In the genomic region with DNA sequence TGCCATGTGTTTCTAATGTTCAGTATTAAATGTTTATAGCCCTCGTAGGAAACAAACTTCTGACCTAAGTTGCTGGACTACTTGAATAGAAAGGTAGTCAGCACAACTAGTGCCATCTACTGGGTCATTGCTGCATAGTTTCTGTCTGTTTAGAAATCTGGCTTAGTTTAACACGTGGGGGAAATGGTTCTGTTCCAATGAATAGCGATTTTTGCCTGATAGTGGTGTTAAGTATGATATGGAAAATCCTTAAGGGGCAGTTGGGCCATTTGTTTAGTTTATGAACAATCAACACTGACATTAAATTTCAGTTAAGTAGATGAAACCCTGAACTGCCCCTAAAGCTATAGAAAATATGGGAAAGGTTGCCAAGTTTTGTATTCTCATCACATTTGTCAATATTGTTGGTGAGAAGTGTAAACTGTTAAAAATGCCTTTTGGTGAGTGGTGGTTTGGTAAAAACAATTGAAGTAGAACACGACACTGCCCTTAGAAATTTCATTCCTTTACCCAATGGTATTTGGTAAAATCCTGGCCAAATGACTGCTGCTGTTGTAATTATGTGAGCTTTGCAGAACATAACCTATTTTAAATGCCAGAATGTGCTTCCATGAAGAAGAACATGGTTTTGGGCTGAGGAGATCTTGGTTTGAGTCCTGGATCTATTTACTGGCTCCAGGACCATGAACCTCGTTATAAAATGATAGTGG, we compare ENCODE assay signal across 8 cellular contexts. TPM values are rescaled to one million over a fixed set of nuclear protein-coding genes. Genes with fewer than 3 reads are reported as not detected.
DNase-seq lines count a peak whose midpoint lies in the region; ATAC-seq and FAIRE-seq lines count a peak whose summit lies in the region.

No MANE protein-coding gene starts in this region.

- no peak overlapping the region for H3K27ac ChIP-seq in small intestine (ENCODE audit: low read depth in 1 of 2, low read length in 1 of 2)

- peak; percentile 64 for FAIRE-seq in small intestine (lab: Jason Lieb, UNC)

- H3K27me3 ChIP-seq in small intestine (ENCODE audit: control insufficient read depth in 2 of 2, insufficient read depth in 2 of 2, low read length in 2 of 2): no peaks in the 10 kb centered on the region

- intact Hi-C loops in left ventricle myocardium superior (cut with micrococcal nuclease): loop anchor here (5.0 kb wide), 1 partner anchor 124 kb away; no protein-coding TSS in a partner anchor

- H3K4me3 ChIP-seq in small intestine (ENCODE audit: low read depth in 1 of 2, low read length in 2 of 2): no peak overlapping the region

- no peaks in the 10 kb centered on the region for H3K9me3 ChIP-seq in small intestine (ENCODE audit: control insufficient read depth, low read depth)

- peaks cover 0 to 2% of the 10 kb centered on the region in 2 donors for H3K36me3 ChIP-seq in small intestine (ENCODE audit: control insufficient read depth in 2 of 2, insufficient read depth in 2 of 2, low read length in 2 of 2)

- 9 to 14% (median 14%) methylated on average over 5 of the region's 5 CpGs for WGBS in small intestine, 3 donors

- no peaks in the 10 kb centered on the region for H3K4me1 ChIP-seq in small intestine (ENCODE audit: control insufficient read depth in 2 of 2, insufficient read depth in 1 of 2, low read depth in 1 of 2, low read length in 1 of 2)

- DNase-seq in NCI-H2171 treated with DMSO at 0.1 percent for 48 hours (lab: John Stamatoyannopoulos, UW): peak; percentile 48
- no peak for DNase-seq in NCI-H2171 (lab: John Stamatoyannopoulos, UW)
- DNase-seq in OCI-M2 (lab: John Stamatoyannopoulos, UW; ENCODE audit: unreplicated experiment): peak; percentile 63
- peak; percentile 86 for DNase-seq in amniotic epithelial cell (ENCODE audit: low read depth)
- DNase-seq in left ventricle myocardium superior: no peak
- DNase-seq in small intestine: peak; percentile 77

- peak; percentile 77 for ATAC-seq in GM21360 (IDR thresholded peaks at IDR 0.05; ENCODE audit: unreplicated experiment)
- peak; percentile 65 for ATAC-seq in HG03521 (IDR thresholded peaks at IDR 0.05; ENCODE audit: unreplicated experiment)
- peak; percentile 83 for ATAC-seq in left ventricle myocardium superior

RNA-seq across cellular contexts. Expression of gene NABP1, which starts 13.2 kb away (rescaled TPM):
- total RNA-seq in left ventricle myocardium superior: 7.1 TPM
- polyA plus RNA-seq in small intestine: 10 to 100 TPM; 14.4 to 44.7 (median 33.0) TPM

Comparison
In these comparisons a context has a peak if more than half of its experiments do, and no peak if none do; other contexts are left out.
1. DNase-seq: peak in NCI-H2171 treated with DMSO at 0.1 percent for 48 hours (single experiment), OCI-M2 (single experiment), amniotic epithelial cell (single experiment) and small intestine (single experiment); none in NCI-H2171 (single experiment) and left ventricle myocardium superior (single experiment).
2. Peak in every context shown above with its lines, with median percentiles within 50 percentile points of each other: ATAC-seq.